In the genomic region with DNA sequence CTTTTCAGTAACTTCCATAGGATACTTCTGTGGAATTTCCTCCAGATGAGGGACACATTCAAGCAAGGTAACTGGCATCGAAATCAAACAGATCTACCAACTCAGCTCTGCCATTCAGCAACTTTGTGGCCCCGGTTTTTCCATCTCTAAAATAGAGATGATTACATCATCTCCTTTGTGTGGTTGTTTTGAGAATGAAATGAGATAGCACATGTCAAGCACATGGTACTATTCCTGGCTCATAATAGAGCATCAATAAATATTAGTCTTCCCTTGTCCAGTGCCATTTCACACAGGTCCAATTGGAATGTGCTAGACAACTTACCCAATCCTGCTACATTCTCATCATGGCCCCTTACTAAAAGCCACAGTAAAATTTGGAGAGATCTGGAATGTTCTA, we compare ENCODE assay signal across 27 cellular contexts. TPM values are rescaled to one million over a fixed set of nuclear protein-coding genes. Genes with fewer than 3 reads are reported as not detected.
A peak's percentile ranks its signal among the peaks of the same experiment; 100 is the strongest.
DNase-seq lines count a peak whose midpoint lies in the region; ATAC-seq and TF ChIP-seq lines count a peak whose summit lies in the region.
"Had no signal": no experiment of that assay in that cellular context is flagged by ENCODE, and none has a peak within 500 bp of the region (broad histone marks: within the 10 kb centered on the region; RNA-seq: fewer than 3 reads in every experiment).

No MANE protein-coding gene starts in this region.

- H3K27ac ChIP-seq in ACC112 (ENCODE audit: low read depth, low read length) = no peak overlapping the region
- H3K27ac ChIP-seq: adrenal gland had no signal

- H3K27me3 ChIP-seq in ACC112 (ENCODE audit: insufficient read depth, low read length) = no peaks in the 10 kb centered on the region
- H3K27me3 ChIP-seq: adrenal gland had no signal

- H3K36me3 ChIP-seq in ACC112 (ENCODE audit: insufficient read depth, low read length) = no peaks in the 10 kb centered on the region
- H3K36me3 ChIP-seq: adrenal gland had no signal

- no peak overlapping the region for H3K4me3 ChIP-seq in ACC112 (ENCODE audit: low read depth, low read length)
- H3K4me3 ChIP-seq: adrenal gland, psoas muscle had no signal

- peaks cover 46% of the 10 kb centered on the region for H3K4me1 Mint-ChIP-seq in chondrocyte (ENCODE audit: low read depth)
- peaks cover 42% of the 10 kb centered on the region for H3K4me1 Mint-ChIP-seq in nephron
- H3K4me1 Mint-ChIP-seq: activated CD4-positive, alpha-beta T cell treated with anti-CD3 and anti-CD28 coated beads, Interleukin-2, amount 10 ng/mL, durations not matched to agents 24 days and 14 days; T-cell had no signal

- H3K79me2 ChIP-seq in ACC112 (ENCODE audit: control insufficient read depth, insufficient read depth, low read length, unreplicated experiment) = no peaks in the 10 kb centered on the region

- no peak for ATAC-seq in HG02678 (IDR thresholded peaks at IDR 0.05; ENCODE audit: unreplicated experiment)
- no peak for ATAC-seq in HG03457 (IDR thresholded peaks at IDR 0.05; ENCODE audit: unreplicated experiment)
- ATAC-seq: CD8-positive, alpha-beta T cell; natural killer cell; T-cell had no signal

- no peaks in the 10 kb centered on the region for H3K27me3 Mint-ChIP-seq in chondrocyte (ENCODE audit: low read depth)
- no peaks in the 10 kb centered on the region for H3K27me3 Mint-ChIP-seq in nephron (ENCODE audit: low read depth)

- DNase-seq in EL (peak; percentile 30), chondrocyte (ENCODE audit: low spot score) (no peak), HUDEP-2 (lab: John Stamatoyannopoulos, UW; ENCODE audit: unreplicated experiment in 76 of 76) (no peak)
- no peak for DNase-seq in stimulated activated CD4-positive, alpha-beta T cell treated with anti-CD3 and anti-CD28 coated beads, Interleukin-4, amount 100 ng/mL, for 4 hours
- DNase-seq: activated CD4-positive, alpha-beta T cell treated with anti-CD3 and anti-CD28 coated beads, Interleukin-2, amount 10 ng/mL, durations not matched to agents 24 days and 14 days; activated effector memory CD4-positive, alpha-beta T cell treated with Interleukin-2 at 50 U/mL for 16 hours; adrenal gland; CD8-positive, alpha-beta T cell; central memory CD4-positive, alpha-beta T cell; effector CD8-positive, alpha-beta T cell; glutamatergic neuron; GOT3; Karpas-422; natural killer cell; NCI-H1092; NCI-H2029 treated with DMSO at 0.1 percent for 48 hours; NCI-H510A; psoas muscle; SHP77; stimulated activated CD8-positive, alpha-beta memory T cell treated with anti-CD3 and anti-CD28 coated beads, Interleukin-4, amount 100 ng/mL, for 48 hours; T-cell had no signal

- H3K9me3 Mint-ChIP-seq in chondrocyte (ENCODE audit: low read depth) (peaks cover 15% of the 10 kb centered on the region), nephron (peaks cover 30% of the 10 kb centered on the region)
- H3K9me3 Mint-ChIP-seq: CD8-positive, alpha-beta T cell had no signal

- H3K4me3 Mint-ChIP-seq in chondrocyte (ENCODE audit: unreplicated experiment) = no peak overlapping the region
- peak overlapping the region in 1 of 3 experiments; percentile 7 for H3K4me3 Mint-ChIP-seq in nephron
- H3K4me3 Mint-ChIP-seq: activated CD4-positive, alpha-beta T cell treated with anti-CD3 and anti-CD28 coated beads, Interleukin-2, amount 10 ng/mL, durations not matched to agents 24 days and 14 days; CD8-positive, alpha-beta T cell; natural killer cell; T-cell had no signal

- H3K4me1 ChIP-seq in ACC112 (ENCODE audit: control insufficient read depth, insufficient read depth, low read length, unreplicated experiment) = peaks cover 34% of the 10 kb centered on the region

- TF ChIP-seq CTCF in chondrocyte (IDR thresholded peaks at IDR 0.05) (no peak), nephron (IDR thresholded peaks at IDR 0.05; ENCODE audit: unreplicated experiment in 3 of 3) (no peak)

- peak overlapping the region; percentile 57 for H2AFZ ChIP-seq in ACC112 (ENCODE audit: low read length, unreplicated experiment)

- H3K27ac Mint-ChIP-seq in chondrocyte (ENCODE audit: unreplicated experiment) (peak overlapping the region; percentile 95), nephron (peak overlapping the region; percentile 93 to 97 (median 95))
- H3K27ac Mint-ChIP-seq: activated CD4-positive, alpha-beta T cell treated with anti-CD3 and anti-CD28 coated beads, Interleukin-2, amount 10 ng/mL, durations not matched to agents 24 days and 14 days; CD8-positive, alpha-beta T cell; natural killer cell; T-cell had no signal

- H3K36me3 Mint-ChIP-seq in chondrocyte (ENCODE audit: low read depth) (peaks cover 2% of the 10 kb centered on the region), nephron (ENCODE audit: low read depth) (peaks cover 7% of the 10 kb centered on the region)
- H3K36me3 Mint-ChIP-seq: CD8-positive, alpha-beta T cell; T-cell had no signal

RNA-seq across cellular contexts. Expression of a gene that starts 24.2 kb away (rescaled TPM):
- total RNA-seq in chondrocyte = not detected in 3 replicates
- total RNA-seq: activated CD4-positive, alpha-beta T cell treated with anti-CD3 and anti-CD28 coated beads, Interleukin-2, amount 10 ng/mL, durations not matched to agents 24 days and 14 days; CD8-positive, alpha-beta T cell; Daoy; natural killer cell; subcutaneous adipose tissue had no signal
